1 cellular context compared by ENCODE assay signal in the genomic region with DNA sequence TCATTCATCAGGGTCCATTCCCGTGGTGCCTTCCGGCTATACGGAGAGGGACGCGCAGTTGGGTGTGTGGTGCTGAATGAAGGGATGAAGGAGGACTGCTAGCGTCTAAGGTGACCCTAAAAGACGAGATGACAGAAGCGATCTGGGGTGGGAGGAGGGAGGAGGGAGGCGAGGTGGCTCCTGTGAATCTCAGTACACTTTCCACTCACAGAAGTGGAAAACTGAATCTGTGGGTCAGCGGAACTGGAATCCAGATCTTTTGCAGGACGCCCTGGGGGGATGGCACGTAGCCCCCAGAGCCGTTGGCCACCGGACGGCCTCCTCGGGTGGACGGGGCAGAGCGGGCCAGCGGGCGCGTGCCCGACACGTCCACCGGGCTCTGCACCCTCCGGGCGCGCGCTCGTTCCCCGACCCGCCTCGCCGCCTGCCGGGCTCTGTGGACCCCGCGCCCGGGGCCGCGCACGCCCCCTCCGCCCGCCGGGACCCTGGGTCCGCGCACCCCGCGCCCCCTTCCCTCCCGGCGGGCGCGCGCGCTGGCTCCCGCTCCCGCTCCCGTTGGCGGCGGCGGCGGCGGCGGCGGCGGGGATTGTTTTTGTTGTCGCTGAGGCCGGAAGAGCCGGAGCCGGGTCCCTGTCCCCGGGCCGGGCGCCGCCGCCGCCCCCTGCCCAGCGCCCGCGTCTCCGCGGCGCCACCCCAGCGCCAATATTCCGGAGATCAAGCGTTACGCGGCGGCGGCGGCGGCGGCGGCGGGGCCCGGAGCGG.
TF ChIP-seq lines count a peak whose summit lies in the region.

TSS of gene AGO4 (plus strand) at position 403 of the 762 bp plus-strand sequence. CDS start 401 bp downstream, outside the sequence.

TF ChIP-seq in HepG2, 621 proteins besides CTCF, POLR2A, EP300 and RAD21 (continued from another document and continues in another):
- no peak for TF ChIP-seq ZNF513 (CRISPR knock-in tag; conservative IDR thresholded peaks at IDR 0.05)
- TF ChIP-seq SRSF9 (IDR thresholded peaks at IDR 0.05; ENCODE audit: borderline replicate concordance, insufficient read depth, low read depth, low read length, poor library complexity, severe bottlenecking), result no peak
- TF ChIP-seq, protein P1, sequence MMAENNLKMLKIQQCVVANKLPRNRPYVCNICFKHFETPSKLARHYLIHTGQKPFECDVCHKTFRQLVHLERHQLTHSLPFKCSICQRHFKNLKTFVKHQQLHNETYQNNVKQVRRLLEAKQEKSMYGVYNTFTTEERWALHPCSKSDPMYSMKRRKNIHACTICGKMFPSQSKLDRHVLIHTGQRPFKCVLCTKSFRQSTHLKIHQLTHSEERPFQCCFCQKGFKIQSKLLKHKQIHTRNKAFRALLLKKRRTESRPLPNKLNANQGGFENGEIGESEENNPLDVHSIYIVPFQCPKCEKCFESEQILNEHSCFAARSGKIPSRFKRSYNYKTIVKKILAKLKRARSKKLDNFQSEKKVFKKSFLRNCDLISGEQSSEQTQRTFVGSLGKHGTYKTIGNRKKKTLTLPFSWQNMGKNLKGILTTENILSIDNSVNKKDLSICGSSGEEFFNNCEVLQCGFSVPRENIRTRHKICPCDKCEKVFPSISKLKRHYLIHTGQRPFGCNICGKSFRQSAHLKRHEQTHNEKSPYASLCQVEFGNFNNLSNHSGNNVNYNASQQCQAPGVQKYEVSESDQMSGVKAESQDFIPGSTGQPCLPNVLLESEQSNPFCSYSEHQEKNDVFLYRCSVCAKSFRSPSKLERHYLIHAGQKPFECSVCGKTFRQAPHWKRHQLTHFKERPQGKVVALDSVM (CRISPR knock-in tag; IDR thresholded peaks at IDR 0.05), result no peak
- TF ChIP-seq ZNF512B (CRISPR knock-in tag; IDR thresholded peaks at IDR 0.05; ENCODE audit: borderline replicate concordance), result 0 out of 2 replicates have a peak, but pooled peaks have one; percentile 32
- no peak for TF ChIP-seq NFRKB (IDR thresholded peaks at IDR 0.05)
- no peak for TF ChIP-seq HNRNPUL1 (IDR thresholded peaks at IDR 0.05; ENCODE audit: low read depth, low read length)
- TF ChIP-seq FOXM1 (CRISPR knock-in tag; IDR thresholded peaks at IDR 0.05), result no peak
- TF ChIP-seq HNRNPH1 (optimal IDR thresholded peaks at IDR 0.05; ENCODE audit: low read depth, low read length), result no peak
- no peak for TF ChIP-seq THAP11 (CRISPR knock-in tag; IDR thresholded peaks at IDR 0.05)
- TF ChIP-seq ZNF75D (CRISPR knock-in tag; IDR thresholded peaks at IDR 0.05; ENCODE audit: borderline replicate concordance), result no peak
- no peak for TF ChIP-seq MED1 (CRISPR knock-in tag; IDR thresholded peaks at IDR 0.05)
- TF ChIP-seq SATB2 (CRISPR knock-in tag; IDR thresholded peaks at IDR 0.05), result no peak
- no peak for TF ChIP-seq RFX3 (CRISPR knock-in tag; IDR thresholded peaks at IDR 0.05)
- no peak for TF ChIP-seq RFXAP (CRISPR knock-in tag; IDR thresholded peaks at IDR 0.05; ENCODE audit: borderline replicate concordance)
- no peak for TF ChIP-seq MXD4 (CRISPR knock-in tag; IDR thresholded peaks at IDR 0.05)
- TF ChIP-seq, protein P2, sequence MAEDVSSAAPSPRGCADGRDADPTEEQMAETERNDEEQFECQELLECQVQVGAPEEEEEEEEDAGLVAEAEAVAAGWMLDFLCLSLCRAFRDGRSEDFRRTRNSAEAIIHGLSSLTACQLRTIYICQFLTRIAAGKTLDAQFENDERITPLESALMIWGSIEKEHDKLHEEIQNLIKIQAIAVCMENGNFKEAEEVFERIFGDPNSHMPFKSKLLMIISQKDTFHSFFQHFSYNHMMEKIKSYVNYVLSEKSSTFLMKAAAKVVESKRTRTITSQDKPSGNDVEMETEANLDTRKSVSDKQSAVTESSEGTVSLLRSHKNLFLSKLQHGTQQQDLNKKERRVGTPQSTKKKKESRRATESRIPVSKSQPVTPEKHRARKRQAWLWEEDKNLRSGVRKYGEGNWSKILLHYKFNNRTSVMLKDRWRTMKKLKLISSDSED (CRISPR knock-in tag; IDR thresholded peaks at IDR 0.05), result no peak
- no peak for TF ChIP-seq SP4 (CRISPR knock-in tag; IDR thresholded peaks at IDR 0.05)
- TF ChIP-seq, protein P3, sequence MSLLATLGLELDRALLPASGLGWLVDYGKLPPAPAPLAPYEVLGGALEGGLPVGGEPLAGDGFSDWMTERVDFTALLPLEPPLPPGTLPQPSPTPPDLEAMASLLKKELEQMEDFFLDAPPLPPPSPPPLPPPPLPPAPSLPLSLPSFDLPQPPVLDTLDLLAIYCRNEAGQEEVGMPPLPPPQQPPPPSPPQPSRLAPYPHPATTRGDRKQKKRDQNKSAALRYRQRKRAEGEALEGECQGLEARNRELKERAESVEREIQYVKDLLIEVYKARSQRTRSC (CRISPR knock-in tag; IDR thresholded peaks at IDR 0.05; ENCODE audit: low read depth), result no peak
- no peak for TF ChIP-seq GPN1 (CRISPR knock-in tag; IDR thresholded peaks at IDR 0.05; ENCODE audit: borderline replicate concordance)
- no peak for TF ChIP-seq ZNF350 (CRISPR knock-in tag; IDR thresholded peaks at IDR 0.05; ENCODE audit: borderline replicate concordance, low read depth)
- TF ChIP-seq ZMYM4 (CRISPR knock-in tag; IDR thresholded peaks at IDR 0.05), result no peak
- TF ChIP-seq, protein P4, sequence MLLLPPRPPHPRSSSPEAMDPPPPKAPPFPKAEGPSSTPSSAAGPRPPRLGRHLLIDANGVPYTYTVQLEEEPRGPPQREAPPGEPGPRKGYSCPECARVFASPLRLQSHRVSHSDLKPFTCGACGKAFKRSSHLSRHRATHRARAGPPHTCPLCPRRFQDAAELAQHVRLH (CRISPR knock-in tag; IDR thresholded peaks at IDR 0.05; ENCODE audit: borderline replicate concordance, low read depth), result no peak
- TF ChIP-seq, protein P5, sequence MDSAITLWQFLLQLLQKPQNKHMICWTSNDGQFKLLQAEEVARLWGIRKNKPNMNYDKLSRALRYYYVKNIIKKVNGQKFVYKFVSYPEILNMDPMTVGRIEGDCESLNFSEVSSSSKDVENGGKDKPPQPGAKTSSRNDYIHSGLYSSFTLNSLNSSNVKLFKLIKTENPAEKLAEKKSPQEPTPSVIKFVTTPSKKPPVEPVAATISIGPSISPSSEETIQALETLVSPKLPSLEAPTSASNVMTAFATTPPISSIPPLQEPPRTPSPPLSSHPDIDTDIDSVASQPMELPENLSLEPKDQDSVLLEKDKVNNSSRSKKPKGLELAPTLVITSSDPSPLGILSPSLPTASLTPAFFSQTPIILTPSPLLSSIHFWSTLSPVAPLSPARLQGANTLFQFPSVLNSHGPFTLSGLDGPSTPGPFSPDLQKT (CRISPR knock-in tag; IDR thresholded peaks at IDR 0.05; ENCODE audit: borderline replicate concordance), result no peak
- no peak for TF ChIP-seq ZNF713 (CRISPR knock-in tag; IDR thresholded peaks at IDR 0.05)
- no peak for TF ChIP-seq ZNF883 (CRISPR knock-in tag; IDR thresholded peaks at IDR 0.05; ENCODE audit: not compliant biosample characterization)
- no peak for TF ChIP-seq MZF1 (CRISPR knock-in tag; IDR thresholded peaks at IDR 0.05; ENCODE audit: borderline replicate concordance)
- TF ChIP-seq, protein P6, sequence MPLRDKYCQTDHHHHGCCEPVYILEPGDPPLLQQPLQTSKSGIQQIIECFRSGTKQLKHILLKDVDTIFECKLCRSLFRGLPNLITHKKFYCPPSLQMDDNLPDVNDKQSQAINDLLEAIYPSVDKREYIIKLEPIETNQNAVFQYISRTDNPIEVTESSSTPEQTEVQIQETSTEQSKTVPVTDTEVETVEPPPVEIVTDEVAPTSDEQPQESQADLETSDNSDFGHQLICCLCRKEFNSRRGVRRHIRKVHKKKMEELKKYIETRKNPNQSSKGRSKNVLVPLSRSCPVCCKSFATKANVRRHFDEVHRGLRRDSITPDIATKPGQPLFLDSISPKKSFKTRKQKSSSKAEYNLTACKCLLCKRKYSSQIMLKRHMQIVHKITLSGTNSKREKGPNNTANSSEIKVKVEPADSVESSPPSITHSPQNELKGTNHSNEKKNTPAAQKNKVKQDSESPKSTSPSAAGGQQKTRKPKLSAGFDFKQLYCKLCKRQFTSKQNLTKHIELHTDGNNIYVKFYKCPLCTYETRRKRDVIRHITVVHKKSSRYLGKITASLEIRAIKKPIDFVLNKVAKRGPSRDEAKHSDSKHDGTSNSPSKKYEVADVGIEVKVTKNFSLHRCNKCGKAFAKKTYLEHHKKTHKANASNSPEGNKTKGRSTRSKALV (CRISPR knock-in tag; IDR thresholded peaks at IDR 0.05), result no peak
- TF ChIP-seq ZNF225 (CRISPR knock-in tag; IDR thresholded peaks at IDR 0.05), result peak; percentile 42; the same call in 1 of the 2 replicates
- no peak; the same call in 1 of the 2 replicates for TF ChIP-seq ZFY (CRISPR knock-in tag; IDR thresholded peaks at IDR 0.05)
- TF ChIP-seq ZC3H4 (CRISPR knock-in tag; IDR thresholded peaks at IDR 0.05; ENCODE audit: borderline replicate concordance), result no peak
- no peak for TF ChIP-seq ZNF101 (CRISPR knock-in tag; IDR thresholded peaks at IDR 0.05; ENCODE audit: borderline replicate concordance, low read depth)
- no peak for TF ChIP-seq KLF13 (CRISPR knock-in tag; IDR thresholded peaks at IDR 0.05)
- TF ChIP-seq SYNCRIP (IDR thresholded peaks at IDR 0.05; ENCODE audit: insufficient read depth, low read depth, low read length), result no peak
- TF ChIP-seq ZNF678 (CRISPR knock-in tag; IDR thresholded peaks at IDR 0.05), result 0 out of 2 replicates have a peak, but pooled peaks have one; percentile 36
- no peak for TF ChIP-seq ATM (IDR thresholded peaks at IDR 0.05; ENCODE audit: borderline replicate concordance)
- TF ChIP-seq ASH2L (IDR thresholded peaks at IDR 0.05; ENCODE audit: insufficient read length, low read depth, low read length), result peak; percentile 17
- TF ChIP-seq, protein P7, sequence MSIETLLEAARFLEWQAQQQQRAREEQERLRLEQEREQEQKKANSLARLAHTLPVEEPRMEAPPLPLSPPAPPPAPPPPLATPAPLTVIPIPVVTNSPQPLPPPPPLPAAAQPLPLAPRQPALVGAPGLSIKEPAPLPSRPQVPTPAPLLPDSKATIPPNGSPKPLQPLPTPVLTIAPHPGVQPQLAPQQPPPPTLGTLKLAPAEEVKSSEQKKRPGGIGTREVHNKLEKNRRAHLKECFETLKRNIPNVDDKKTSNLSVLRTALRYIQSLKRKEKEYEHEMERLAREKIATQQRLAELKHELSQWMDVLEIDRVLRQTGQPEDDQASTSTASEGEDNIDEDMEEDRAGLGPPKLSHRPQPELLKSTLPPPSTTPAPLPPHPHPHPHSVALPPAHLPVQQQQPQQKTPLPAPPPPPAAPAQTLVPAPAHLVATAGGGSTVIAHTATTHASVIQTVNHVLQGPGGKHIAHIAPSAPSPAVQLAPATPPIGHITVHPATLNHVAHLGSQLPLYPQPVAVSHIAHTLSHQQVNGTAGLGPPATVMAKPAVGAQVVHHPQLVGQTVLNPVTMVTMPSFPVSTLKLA (IDR thresholded peaks at IDR 0.05), result no peak
- TF ChIP-seq ZNF530 (CRISPR knock-in tag; IDR thresholded peaks at IDR 0.05; ENCODE audit: low read depth), result no peak
- TF ChIP-seq TCF7 (IDR thresholded peaks at IDR 0.05; ENCODE audit: low read depth), result no peak
- TF ChIP-seq KLF9 (CRISPR knock-in tag; IDR thresholded peaks at IDR 0.05; ENCODE audit: low read depth), result no peak
- no peak for TF ChIP-seq ZBTB10 (CRISPR knock-in tag; IDR thresholded peaks at IDR 0.05; ENCODE audit: borderline replicate concordance)
- TF ChIP-seq SIN3A (IDR thresholded peaks at IDR 0.05; ENCODE audit: borderline replicate concordance, low read depth, low read length), result no peak; the same call in 1 of the 2 replicates
- no peak for TF ChIP-seq ZNF552 (CRISPR knock-in tag; IDR thresholded peaks at IDR 0.05; ENCODE audit: borderline replicate concordance)
- no peak for TF ChIP-seq ZNF251 (CRISPR knock-in tag; IDR thresholded peaks at IDR 0.05)
- TF ChIP-seq FOSL2 (CRISPR knock-in tag; IDR thresholded peaks at IDR 0.05), result no peak
- no peak for TF ChIP-seq ZNF282 (IDR thresholded peaks at IDR 0.05; ENCODE audit: partially characterized antibody)
- TF ChIP-seq TSC22D2 (CRISPR knock-in tag; IDR thresholded peaks at IDR 0.05; ENCODE audit: borderline replicate concordance), result no peak
- TF ChIP-seq SSRP1 (CRISPR knock-in tag; IDR thresholded peaks at IDR 0.05), result no peak
